Comparison of ENCODE assay signal across 27 cellular contexts in the genomic region with DNA sequence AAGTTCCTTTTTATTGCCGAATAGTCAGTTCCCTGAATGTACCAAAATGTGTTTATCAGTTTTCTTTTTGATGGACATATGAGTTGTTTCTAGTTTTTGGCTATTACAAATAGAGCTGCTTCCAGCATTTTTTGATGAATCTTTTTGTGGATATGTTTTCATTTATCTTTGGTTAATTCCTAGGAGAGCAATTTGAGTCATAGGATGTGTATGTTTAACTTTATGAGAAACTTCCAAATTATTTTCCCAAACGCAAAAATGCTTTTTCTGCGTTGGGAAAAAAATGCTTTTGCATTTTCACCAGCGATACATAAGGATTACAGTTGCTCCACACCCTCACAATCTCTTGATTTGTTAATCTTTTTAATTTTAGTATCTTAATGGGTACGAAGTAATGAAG.
"Had no signal": no experiment of that assay in that cellular context is flagged by ENCODE, and none has a peak within 500 bp of the region (broad histone marks: within the 10 kb centered on the region; RNA-seq: fewer than 3 reads in every experiment).

No MANE protein-coding gene starts in this region.

- H3K36me3 Mint-ChIP-seq: activated CD4-positive, alpha-beta memory T cell treated with anti-CD3 and anti-CD28 coated beads for 36 hours; activated naive CD4-positive, alpha-beta T cell treated with anti-CD3 and anti-CD28 coated beads, Interleukin-2, amount 10 ng/mL, durations not matched to agents 7 days and 5 days; brain; immature natural killer cell; mesothelial cell of epicardium; stimulated activated effector memory CD8-positive, alpha-beta T cell treated with anti-CD3 and anti-CD28 coated beads, Interleukin-12 subunit alpha, Interleukin-12 subunit beta, amount 100 ng/mL, for 72 hours had no signal

- DNase-seq: activated B cell treated with CpG ODN at 0.5 μM for 24 hours; activated CD4-positive, alpha-beta memory T cell treated with anti-CD3 and anti-CD28 coated beads for 36 hours; activated CD4-positive, alpha-beta T cell treated with anti-CD3 and anti-CD28 coated beads for 36 hours; activated effector memory CD4-positive, alpha-beta T cell treated with anti-CD3 and anti-CD28 coated beads, Interleukin-2, amount 50 U/mL, for 16 hours; activated naive CD4-positive, alpha-beta T cell treated with anti-CD3 and anti-CD28 coated beads, Interleukin-2, amount 10 ng/mL, durations not matched to agents 7 days and 5 days; activated naive CD8-positive, alpha-beta T cell treated with anti-CD3 and anti-CD28 coated beads, Interleukin-2, amount 50 U/mL, for 24 hours; anterior cingulate cortex; caudate nucleus; dermis blood vessel endothelial cell; effector memory CD4-positive, alpha-beta T cell; foreskin keratinocyte; glutamatergic neuron; immature natural killer cell; left lung; naive thymus-derived CD8-positive, alpha-beta T cell; right lobe of liver; stimulated activated CD4-positive, alpha-beta T cell treated with anti-CD3 and anti-CD28 coated beads, Interleukin-1b, Interleukin-23, amount 100 ng/mL, for 48 hours; stomach; SW 1271; T-helper 17 cell had no signal

- H3K9me3 Mint-ChIP-seq: activated B cell treated with CpG ODN at 0.5 μM for 24 hours; activated CD4-positive, alpha-beta memory T cell treated with anti-CD3 and anti-CD28 coated beads for 36 hours; activated naive CD4-positive, alpha-beta T cell treated with anti-CD3 and anti-CD28 coated beads, Interleukin-2, amount 10 ng/mL, durations not matched to agents 7 days and 5 days; activated naive CD8-positive, alpha-beta T cell treated with anti-CD3 and anti-CD28 coated beads, Interleukin-2, amount 50 U/mL, for 24 hours; brain; immature natural killer cell; mesothelial cell of epicardium; naive thymus-derived CD8-positive, alpha-beta T cell; stimulated activated effector memory CD8-positive, alpha-beta T cell treated with anti-CD3 and anti-CD28 coated beads, Interleukin-12 subunit alpha, Interleukin-12 subunit beta, amount 100 ng/mL, for 72 hours had no signal

- H3K4me3 ChIP-seq: hepatocyte, left lung, right lobe of liver, skin epidermis, stomach, suprapubic skin, tibial nerve had no signal

- H3K27ac Mint-ChIP-seq: activated B cell treated with CpG ODN at 0.5 μM for 24 hours; activated CD4-positive, alpha-beta memory T cell treated with anti-CD3 and anti-CD28 coated beads for 36 hours; activated CD4-positive, alpha-beta T cell treated with anti-CD3 and anti-CD28 coated beads for 36 hours; activated naive CD4-positive, alpha-beta T cell treated with anti-CD3 and anti-CD28 coated beads, Interleukin-2, amount 10 ng/mL, durations not matched to agents 7 days and 5 days; activated naive CD8-positive, alpha-beta T cell treated with anti-CD3 and anti-CD28 coated beads, Interleukin-2, amount 50 U/mL, for 24 hours; brain; immature natural killer cell; mesothelial cell of epicardium; naive thymus-derived CD8-positive, alpha-beta T cell; stimulated activated effector memory CD8-positive, alpha-beta T cell treated with anti-CD3 and anti-CD28 coated beads, Interleukin-12 subunit alpha, Interleukin-12 subunit beta, amount 100 ng/mL, for 72 hours; T-helper 17 cell had no signal

- ATAC-seq: activated CD4-positive, alpha-beta T cell treated with anti-CD3 and anti-CD28 coated beads for 36 hours; activated naive CD8-positive, alpha-beta T cell treated with anti-CD3 and anti-CD28 coated beads, Interleukin-2, amount 50 U/mL, for 24 hours; foreskin keratinocyte; left lung; naive thymus-derived CD8-positive, alpha-beta T cell; right lobe of liver; stimulated activated effector memory CD8-positive, alpha-beta T cell treated with anti-CD3 and anti-CD28 coated beads, Interleukin-12 subunit alpha, Interleukin-12 subunit beta, amount 100 ng/mL, for 72 hours; T-helper 17 cell had no signal
